Comparison of ENCODE assay signal across 1 cellular context in genomic region chr9:107142430-107142829, GRCh38.
TF ChIP-seq lines count a peak whose summit lies in the region.

No MANE protein-coding gene starts in this region.

TF ChIP-seq in GM23338, 12 proteins besides CTCF, POLR2A, EP300 and RAD21 (continued from another document):
- TF ChIP-seq ZNF462 (CRISPR knock-in tag; IDR thresholded peaks at IDR 0.05) (no peak), JUNB (IDR thresholded peaks at IDR 0.05; ENCODE audit: unreplicated experiment) (no peak), ZNF114 (CRISPR knock-in tag; IDR thresholded peaks at IDR 0.05) (no peak), POLR2AphosphoS5 (IDR thresholded peaks at IDR 0.05; ENCODE audit: low read depth) (no peak), NANOG (IDR thresholded peaks at IDR 0.05; ENCODE audit: borderline replicate concordance) (no peak), STAT1 (IDR thresholded peaks at IDR 0.05; ENCODE audit: unreplicated experiment) (no peak), ETS1 (IDR thresholded peaks at IDR 0.05) (no peak), REST (IDR thresholded peaks at IDR 0.05; ENCODE audit: unreplicated experiment) (no peak), CREB1 (CRISPR knock-in tag; IDR thresholded peaks at IDR 0.05; ENCODE audit: low read depth) (no peak), EZH2 (IDR thresholded peaks at IDR 0.05; ENCODE audit: low read depth, unreplicated experiment) (no peak)
